Comparison of ENCODE assay signal across 1 cellular context in the genomic region with DNA sequence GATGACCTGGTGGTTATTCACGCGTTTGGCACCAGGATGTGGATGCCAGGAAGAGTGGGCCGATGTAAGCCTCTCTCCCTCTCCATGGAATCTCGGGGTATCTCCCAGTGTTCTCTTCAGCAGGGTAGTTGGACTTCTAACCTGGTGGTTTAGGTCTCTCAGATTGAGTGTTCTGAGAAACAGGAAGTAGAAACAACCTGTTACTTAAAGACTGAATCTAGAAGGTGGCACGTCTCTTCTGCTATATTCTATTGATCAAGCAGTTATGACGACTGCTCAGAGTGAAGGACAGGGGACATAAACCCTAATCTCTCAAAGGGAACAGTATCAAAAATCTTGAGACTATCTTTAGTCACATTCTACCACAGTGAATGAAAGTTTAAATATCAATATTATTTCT.
TF ChIP-seq lines count a peak whose summit lies in the region.

No MANE protein-coding gene starts in this region.

TF ChIP-seq in H1, 55 proteins besides CTCF, POLR2A, EP300 and RAD21:
- no peak for TF ChIP-seq SRF (IDR thresholded peaks at IDR 0.05; ENCODE audit: low read depth, low read length)
- TF ChIP-seq KDM1A (IDR thresholded peaks at IDR 0.05; ENCODE audit: borderline replicate concordance, low read length) = no peak
